In genomic region chr2:234168605-234169570, GRCh38 we compare ENCODE assay signal across 7 cellular contexts.
A peak's percentile ranks its signal among the peaks of the same experiment; 100 is the strongest.
DNase-seq lines count a peak whose midpoint lies in the region; ATAC-seq and TF ChIP-seq lines count a peak whose summit lies in the region.
"Not testable (repeated sequence)": the region's sequence is repeated elsewhere in the genome, so short reads cannot be mapped to it uniquely, and the experiment has no call there.

No MANE protein-coding gene starts in this region.

- H3K27me3 ChIP-seq in PC-3 (ENCODE audit: low read length) = not testable (repeated sequence)

- DNase-seq in DMS79 treated with DMSO at 0.1 percent for 48 hours (lab: John Stamatoyannopoulos, UW) = peak; percentile 13
- DNase-seq in HS-27A (ENCODE audit: low read depth) = peak; percentile 43
- peak; percentile 32 for DNase-seq in PC-3
- peak; percentile 54 for DNase-seq in MCF 10A (ENCODE audit: unreplicated experiment)
- DNase-seq in fibroblast of peridontal ligament (ENCODE audit: extremely low read depth) = peak; percentile 77
- DNase-seq in kidney glomerular epithelial cell (lab: John Stamatoyannopoulos, UW) = peak; percentile 63
- DNase-seq in pulmonary artery endothelial cell (ENCODE audit: low read depth, low spot score) = peak; percentile 84

- not testable (repeated sequence) for H3K9ac ChIP-seq in PC-3 (ENCODE audit: low read length)

- H3K4me2 ChIP-seq in PC-3 (ENCODE audit: low read length) = not testable (repeated sequence)

- not testable (repeated sequence) for H3K4me3 Mint-ChIP-seq in MCF 10A (ENCODE audit: unreplicated experiment)

- POLR2A ChIA-PET in PC-3 (lab: Charles Lee; ENCODE audit: unreplicated experiment) = not testable (repeated sequence)
- POLR2A ChIA-PET in MCF 10A (lab: Yijun Ruan, JAX) = interaction anchor here (0.7 to 0.9 kb wide), 3 partner anchors 13 to 74 kb away, joined by 3 read pairs; no protein-coding TSS in a partner anchor

- ATAC-seq in PC-3 = not testable (repeated sequence)

- H2AFZ ChIP-seq in PC-3 (ENCODE audit: low read length) = not testable (repeated sequence)

- peaks cover 18% of the 10 kb centered on the region for H3K4me1 Mint-ChIP-seq in MCF 10A (ENCODE audit: insufficient read depth, unreplicated experiment)

- not testable (repeated sequence) for H3K4me3 ChIP-seq in PC-3 (ENCODE audit: low read length)

- not testable (repeated sequence) for H4K20me1 ChIP-seq in PC-3 (ENCODE audit: low read length)

- not testable (repeated sequence) for H3K27ac ChIP-seq in PC-3 (ENCODE audit: low read length)

- not testable (repeated sequence) for H3K36me3 ChIP-seq in PC-3 (ENCODE audit: low read depth, low read length)

- H3K36me3 Mint-ChIP-seq in MCF 10A (ENCODE audit: insufficient read depth, unreplicated experiment) = not testable (repeated sequence)

- CTCF ChIA-PET in PC-3 (lab: Charles Lee) = not testable (repeated sequence)
- CTCF ChIA-PET in MCF 10A (lab: Yijun Ruan, JAX) = interaction anchor here (0.6 to 1.0 kb wide), 4 partner anchors 12 to 328 kb away, joined by 3 to 5 read pairs (median 4); partner anchors contain the start of gene ARL4C

- H3K79me2 ChIP-seq in PC-3 (ENCODE audit: low read length) = not testable (repeated sequence)

- H3K9me3 Mint-ChIP-seq in MCF 10A (ENCODE audit: unreplicated experiment) = not testable (repeated sequence)

- H3F3A ChIP-seq in PC-3 (ENCODE audit: low read length, unreplicated experiment) = not testable (repeated sequence)

- not testable (repeated sequence) for BruUV-seq in PC-3 (replicated peaks; lab: Mats Ljungman, UMichigan); MCF 10A (replicated peaks; lab: Mats Ljungman, UMichigan)

- H3K4me1 ChIP-seq in PC-3 (ENCODE audit: insufficient read depth, low read length) = not testable (repeated sequence)

- H3K9me3 ChIP-seq in PC-3 (ENCODE audit: low read length) = not testable (repeated sequence)

- not testable (repeated sequence) for TF ChIP-seq CTCF in PC-3 (conservative IDR thresholded peaks at IDR 0.05; ENCODE audit: low read depth, low read length); MCF 10A (IDR thresholded peaks at IDR 0.05; ENCODE audit: unreplicated experiment)

- H3K27ac Mint-ChIP-seq in MCF 10A (ENCODE audit: low read depth, unreplicated experiment) = peak overlapping the region; percentile 33

- not testable (repeated sequence) for H3K9me2 ChIP-seq in PC-3 (replicated peaks; ENCODE audit: low read length)

- intact Hi-C loops in PC-3 (cut with micrococcal nuclease); MCF 10A (cut with micrococcal nuclease): not testable (repeated sequence)

- not testable (repeated sequence) for H3K27me3 Mint-ChIP-seq in MCF 10A (ENCODE audit: insufficient read depth, unreplicated experiment)

Comparison
In these comparisons a context has a peak if more than half of its experiments do, and no peak if none do; other contexts are left out.
1. DNase-seq: peak in every context shown above with its lines; median percentile 84 in pulmonary artery endothelial cell; 77 in fibroblast of peridontal ligament; 63 in kidney glomerular epithelial cell; 54 in MCF 10A; 43 in HS-27A; 32 in PC-3; 13 in DMS79 treated with DMSO at 0.1 percent for 48 hours.